In the genomic region with DNA sequence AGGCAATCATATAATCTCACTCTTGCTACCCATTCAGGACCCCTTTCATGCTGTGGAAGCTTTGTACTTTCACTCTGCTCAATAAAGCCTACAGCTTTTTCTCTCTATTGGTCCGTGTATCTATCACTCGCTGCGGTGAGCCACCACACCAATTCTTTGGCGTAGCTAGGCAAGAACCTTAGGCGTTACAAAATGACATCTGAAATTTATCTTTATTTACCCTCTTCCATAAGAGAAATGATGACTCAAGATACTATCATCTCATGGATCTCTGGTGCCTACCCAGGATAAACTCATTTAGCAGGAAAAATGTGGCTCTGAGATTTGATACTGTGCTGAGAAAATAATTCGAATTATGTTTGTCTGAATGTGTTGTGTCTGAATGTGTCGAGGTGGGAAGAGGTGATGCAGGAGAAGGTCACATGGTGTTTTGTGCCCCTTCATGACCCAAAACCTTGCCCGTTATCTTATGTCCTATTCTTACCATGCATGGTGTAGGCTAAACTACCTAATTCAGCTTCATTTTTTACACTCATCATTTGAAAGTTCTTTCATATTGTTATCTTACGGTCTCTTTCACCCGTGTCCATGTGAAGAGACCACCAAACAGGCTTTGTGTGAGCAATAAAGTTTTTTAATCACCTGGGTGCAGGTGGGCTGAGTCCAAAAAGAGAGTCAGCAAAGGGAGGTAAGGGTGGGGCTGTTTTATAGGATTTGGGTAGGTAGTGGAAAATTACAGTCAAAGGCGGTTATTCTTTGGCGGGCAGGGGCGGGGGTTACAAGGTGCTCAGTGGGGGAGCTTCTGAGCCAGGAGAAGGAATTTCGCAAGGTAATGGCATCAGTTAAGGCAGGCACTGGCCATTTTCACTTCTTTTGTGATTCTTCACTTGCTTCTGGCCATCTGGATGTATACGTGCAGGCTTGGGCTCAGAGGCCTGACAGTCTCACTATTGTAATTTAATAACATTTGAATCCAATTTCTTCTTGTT, we compare ENCODE assay signal across 37 cellular contexts. TPM values are rescaled to one million over a fixed set of nuclear protein-coding genes. Genes with fewer than 3 reads are reported as not detected.
DNase-seq lines count a peak whose midpoint lies in the region; ATAC-seq, FAIRE-seq and TF ChIP-seq lines count a peak whose summit lies in the region.
"Had no signal": no experiment of that assay in that cellular context is flagged by ENCODE, and none has a peak within 500 bp of the region (broad histone marks: within the 10 kb centered on the region; RNA-seq: fewer than 3 reads in every experiment).

No MANE protein-coding gene starts in this region.

- H3K36me3 Mint-ChIP-seq in endodermal cell (ENCODE audit: low read depth) (no peaks in the 10 kb centered on the region), nephron progenitor cell (ENCODE audit: low read depth) (no peaks in the 10 kb centered on the region)
- H3K36me3 Mint-ChIP-seq: activated naive CD8-positive, alpha-beta T cell treated with anti-CD3 and anti-CD28 coated beads, Interleukin-2, amount 10 ng/mL, durations not matched to agents 7 days and 5 days; natural killer cell; stimulated activated effector memory CD8-positive, alpha-beta T cell treated with anti-CD3 and anti-CD28 coated beads, Interleukin-12 subunit alpha, Interleukin-12 subunit beta, amount 100 ng/mL, for 72 hours; T-cell had no signal

- no peaks in the 10 kb centered on the region for H3K9me2 ChIP-seq in PC-3 (replicated peaks; ENCODE audit: low read length)

- intact Hi-C loops in PC-3 (cut with micrococcal nuclease), result loop anchor here (5.0 kb wide), 1 partner anchor 38 kb away; no protein-coding TSS in a partner anchor

- H3K4me1 Mint-ChIP-seq in endodermal cell, result peaks cover 31% of the 10 kb centered on the region
- H3K4me1 Mint-ChIP-seq in nephron progenitor cell, result peaks cover 13% of the 10 kb centered on the region
- H3K4me1 Mint-ChIP-seq: activated B cell treated with CpG ODN at 0.5 μM for 24 hours; activated CD4-positive, alpha-beta T cell treated with anti-CD3 and anti-CD28 coated beads, Interleukin-2, amount 10 ng/mL, durations not matched to agents 7 days and 5 days; activated naive CD8-positive, alpha-beta T cell treated with anti-CD3 and anti-CD28 coated beads, Interleukin-2, amount 10 ng/mL, durations not matched to agents 7 days and 5 days; natural killer cell; stimulated activated effector memory CD8-positive, alpha-beta T cell treated with anti-CD3 and anti-CD28 coated beads, Interleukin-12 subunit alpha, Interleukin-12 subunit beta, amount 100 ng/mL, for 72 hours; T-cell had no signal

- H3K27me3 ChIP-seq in PC-3 (ENCODE audit: low read length) (no peaks in the 10 kb centered on the region), endodermal cell (ENCODE audit: control insufficient read depth, insufficient read depth, low read length, poor library complexity, severe bottlenecking) (peaks cover under 1% of the 10 kb centered on the region)
- H3K27me3 ChIP-seq: BLaER1, esophagus squamous epithelium, heart right ventricle, Peyer's patch, tibial nerve had no signal

- H3K9me3 ChIP-seq in PC-3 (ENCODE audit: low read length) (peaks cover 7% of the 10 kb centered on the region; the same call in 1 of the 2 replicates), endodermal cell (ENCODE audit: control insufficient read depth, low read length) (no peaks in the 10 kb centered on the region)
- H3K9me3 ChIP-seq: BLaER1, heart right ventricle, mucosa of descending colon, Peyer's patch, tibial nerve had no signal

- POLR2A ChIA-PET in PC-3 (lab: Charles Lee; ENCODE audit: unreplicated experiment), result no interaction called here

- no peak for TF ChIP-seq CTCF in PC-3 (conservative IDR thresholded peaks at IDR 0.05; ENCODE audit: low read depth, low read length)
- no peak for TF ChIP-seq CTCF in endodermal cell (conservative IDR thresholded peaks at IDR 0.05)
- TF ChIP-seq CTCF in nephron progenitor cell (IDR thresholded peaks at IDR 0.05), result no peak

- peak overlapping the region; percentile 78 for H3K4me2 ChIP-seq in PC-3 (ENCODE audit: low read length)
- H3K4me2 ChIP-seq: BLaER1 had no signal

- H3K27ac Mint-ChIP-seq in endodermal cell (no peak overlapping the region), nephron progenitor cell (peak overlapping the region; percentile 60)
- H3K27ac Mint-ChIP-seq: activated B cell treated with CpG ODN at 0.5 μM for 24 hours; activated CD4-positive, alpha-beta T cell treated with anti-CD3 and anti-CD28 coated beads, Interleukin-2, amount 10 ng/mL, durations not matched to agents 7 days and 5 days; activated naive CD8-positive, alpha-beta T cell treated with anti-CD3 and anti-CD28 coated beads, Interleukin-2, amount 10 ng/mL, durations not matched to agents 7 days and 5 days; natural killer cell; stimulated activated effector memory CD8-positive, alpha-beta T cell treated with anti-CD3 and anti-CD28 coated beads, Interleukin-12 subunit alpha, Interleukin-12 subunit beta, amount 100 ng/mL, for 72 hours; T-cell had no signal

- peaks cover 31% of the 10 kb centered on the region for H3K4me1 ChIP-seq in PC-3 (ENCODE audit: insufficient read depth, low read length)
- H3K4me1 ChIP-seq in endodermal cell (ENCODE audit: control insufficient read depth, insufficient read depth, low read length), result no peaks in the 10 kb centered on the region
- H3K4me1 ChIP-seq: BLaER1, esophagus squamous epithelium, heart right ventricle, Peyer's patch, tibial nerve had no signal

- ATAC-seq in PC-3 (peak; percentile 80), GM21367 (IDR thresholded peaks at IDR 0.05; ENCODE audit: unreplicated experiment) (no peak)
- ATAC-seq: heart right ventricle; HepG2; mucosa of descending colon; natural killer cell; stimulated activated effector memory CD8-positive, alpha-beta T cell treated with anti-CD3 and anti-CD28 coated beads, Interleukin-12 subunit alpha, Interleukin-12 subunit beta, amount 100 ng/mL, for 72 hours; T-cell had no signal

- peaks cover 3% of the 10 kb centered on the region; the same call in 1 of the 2 replicates for H3K36me3 ChIP-seq in PC-3 (ENCODE audit: low read depth, low read length)
- no peaks in the 10 kb centered on the region for H3K36me3 ChIP-seq in endodermal cell (ENCODE audit: control insufficient read depth, insufficient read depth, low read length)
- H3K36me3 ChIP-seq: BLaER1, esophagus squamous epithelium, heart right ventricle, Peyer's patch, tibial nerve had no signal

- no TSS peak for BruUV-seq in PC-3 (replicated peaks; lab: Mats Ljungman, UMichigan)

- CTCF ChIA-PET in PC-3 (lab: Charles Lee), result no interaction called here

- 90 to 94% methylated on average over 9 to 15 of the region's 15 CpGs for WGBS in endodermal cell (ENCODE audit: insufficient coverage in 1 of 2, insufficient read length in 1 of 2), 2 experiments

- H3K9ac ChIP-seq in PC-3 (ENCODE audit: low read length) (peak overlapping the region; percentile 60), endodermal cell (ENCODE audit: extremely low read depth, low read length, poor library complexity, severe bottlenecking) (no peak overlapping the region)
- H3K9ac ChIP-seq: BLaER1 had no signal

- no peak overlapping the region for H3K4me3 Mint-ChIP-seq in endodermal cell
- H3K4me3 Mint-ChIP-seq in nephron progenitor cell, result no peak overlapping the region
- H3K4me3 Mint-ChIP-seq: activated B cell treated with CpG ODN at 0.5 μM for 24 hours; activated CD4-positive, alpha-beta T cell treated with anti-CD3 and anti-CD28 coated beads, Interleukin-2, amount 10 ng/mL, durations not matched to agents 7 days and 5 days; activated naive CD8-positive, alpha-beta T cell treated with anti-CD3 and anti-CD28 coated beads, Interleukin-2, amount 10 ng/mL, durations not matched to agents 7 days and 5 days; natural killer cell; stimulated activated effector memory CD8-positive, alpha-beta T cell treated with anti-CD3 and anti-CD28 coated beads, Interleukin-12 subunit alpha, Interleukin-12 subunit beta, amount 100 ng/mL, for 72 hours; T-cell had no signal

- H3K9me3 Mint-ChIP-seq in endodermal cell (peaks cover 21% of the 10 kb centered on the region), nephron progenitor cell (peaks cover 42% of the 10 kb centered on the region)
- H3K9me3 Mint-ChIP-seq: activated B cell treated with CpG ODN at 0.5 μM for 24 hours; activated CD4-positive, alpha-beta T cell treated with anti-CD3 and anti-CD28 coated beads, Interleukin-2, amount 10 ng/mL, durations not matched to agents 7 days and 5 days; activated naive CD8-positive, alpha-beta T cell treated with anti-CD3 and anti-CD28 coated beads, Interleukin-2, amount 10 ng/mL, durations not matched to agents 7 days and 5 days; stimulated activated effector memory CD8-positive, alpha-beta T cell treated with anti-CD3 and anti-CD28 coated beads, Interleukin-12 subunit alpha, Interleukin-12 subunit beta, amount 100 ng/mL, for 72 hours had no signal

- H4K20me1 ChIP-seq in PC-3 (ENCODE audit: low read length), result no peaks in the 10 kb centered on the region
- H4K20me1 ChIP-seq: BLaER1 had no signal

- FAIRE-seq in H54 (lab: Jason Lieb, UNC), result peak; percentile 48
- FAIRE-seq: HepG2 had no signal

- no peaks in the 10 kb centered on the region for H3K27me3 Mint-ChIP-seq in endodermal cell (ENCODE audit: insufficient read depth)
- H3K27me3 Mint-ChIP-seq in nephron progenitor cell (ENCODE audit: low read depth, poor library complexity), result peaks cover 9% of the 10 kb centered on the region
- H3K27me3 Mint-ChIP-seq: activated B cell treated with CpG ODN at 0.5 μM for 24 hours; activated CD4-positive, alpha-beta T cell treated with anti-CD3 and anti-CD28 coated beads, Interleukin-2, amount 10 ng/mL, durations not matched to agents 7 days and 5 days; activated naive CD8-positive, alpha-beta T cell treated with anti-CD3 and anti-CD28 coated beads, Interleukin-2, amount 10 ng/mL, durations not matched to agents 7 days and 5 days had no signal

- H3F3A ChIP-seq in PC-3 (ENCODE audit: low read length, unreplicated experiment), result no peaks in the 10 kb centered on the region

- H3K27ac ChIP-seq in PC-3 (ENCODE audit: low read length), result peak overlapping the region; percentile 94
- H3K27ac ChIP-seq in endodermal cell (ENCODE audit: low read depth, low read length), result no peak overlapping the region
- H3K27ac ChIP-seq: BLaER1, esophagus squamous epithelium, heart right ventricle, Peyer's patch, tibial nerve had no signal

- TF ChIP-seq POLR2A in H54 (IDR thresholded peaks at IDR 0.05; ENCODE audit: low read depth, low read length), result no peak

- DNase-seq in H54 (ENCODE audit: insufficient read length, low spot score) (no peak), PC-3 (peak; percentile 84), endodermal cell (peak; percentile 72), nephron progenitor cell (no peak), NCI-H82 (lab: John Stamatoyannopoulos, UW) (no peak)
- DNase-seq in effector CD8-positive, alpha-beta T cell (lab: John Stamatoyannopoulos, UW), result no peak
- DNase-seq in activated CD4-positive, alpha-beta T cell treated with anti-CD3 and anti-CD28 coated beads, Interleukin-2, amount 50 U/mL, for 4 hours, result no peak
- DNase-seq: activated B cell treated with CpG ODN at 0.5 μM for 24 hours; activated CD4-positive, alpha-beta T cell treated with anti-CD3 and anti-CD28 coated beads, Interleukin-2, amount 10 ng/mL, durations not matched to agents 7 days and 5 days; activated effector memory CD4-positive, alpha-beta T cell treated with anti-CD3 and anti-CD28 coated beads, Interleukin-2, amount 50 U/mL, for 16 hours; activated naive CD8-positive, alpha-beta T cell treated with anti-CD3 and anti-CD28 coated beads, Interleukin-2, amount 10 ng/mL, durations not matched to agents 7 days and 5 days; activated T-cell treated with anti-CD3 and anti-CD28 coated beads, Interleukin-2, amount 50 U/mL, for 1 hour; caudate nucleus; cortex of kidney; DMS153; esophagus squamous epithelium; foreskin melanocyte; GDM1; heart right ventricle; Kasumi-1; mucosa of descending colon; natural killer cell; NCI-H1436 treated with DMSO at 0.1 percent for 48 hours; NCI-H226; NCI-H69; Peyer's patch; stimulated activated CD4-positive, alpha-beta T cell treated with anti-CD3 and anti-CD28 coated beads, Interleukin-15, amount 100 ng/mL, for 24 hours; T-cell had no signal

- peak overlapping the region; percentile 82 for H2AFZ ChIP-seq in PC-3 (ENCODE audit: low read length)

- peak overlapping the region; percentile 63 for H3K4me3 ChIP-seq in PC-3 (ENCODE audit: low read length)
- H3K4me3 ChIP-seq in endodermal cell (ENCODE audit: low read length), result peak overlapping the region; percentile 24
- H3K4me3 ChIP-seq: BLaER1, esophagus squamous epithelium, heart right ventricle, mucosa of descending colon, Peyer's patch, tibial nerve had no signal

- no peaks in the 10 kb centered on the region for H3K79me2 ChIP-seq in PC-3 (ENCODE audit: low read length)

RNA-seq across cellular contexts. Expression of a gene that starts 41.6 kb away (rescaled TPM):
- total RNA-seq in PC-3 (2014; rRNA removed), result 0.22 TPM in 1 of 2 replicates, not detected in the other
- total RNA-seq in endodermal cell, result not detected
- not detected for polyA plus RNA-seq in endodermal cell (2013, experiment 1 of 2)
- not detected for polyA plus RNA-seq in endodermal cell (2013, experiment 2 of 2)
- total RNA-seq: activated B cell treated with CpG ODN at 0.5 μM for 24 hours; activated CD4-positive, alpha-beta T cell treated with anti-CD3 and anti-CD28 coated beads, Interleukin-2, amount 10 ng/mL, durations not matched to agents 7 days and 5 days; activated naive CD8-positive, alpha-beta T cell treated with anti-CD3 and anti-CD28 coated beads, Interleukin-2, amount 10 ng/mL, durations not matched to agents 7 days and 5 days; esophagus squamous epithelium; heart right ventricle; HepG2; kidney epithelial cell; lower leg skin; mucosa of descending colon; natural killer cell; omental fat pad; T-cell; tibial nerve had no signal
- polyA plus RNA-seq: AG04450, heart right ventricle, HepG2 had no signal

Comparison
In these comparisons a context has a peak if more than half of its experiments do, and no peak if none do; other contexts are left out.
1. DNase-seq: peak in PC-3 (single experiment) and endodermal cell (single experiment); none in H54 (single experiment), nephron progenitor cell (single experiment), effector CD8-positive, alpha-beta T cell (single experiment), activated CD4-positive, alpha-beta T cell treated with anti-CD3 and anti-CD28 coated beads, Interleukin-2, amount 50 U/mL, for 4 hours (0 of 2) and NCI-H82 (single experiment).